Comparison of ENCODE assay signal across 14 cellular contexts in the genomic region with DNA sequence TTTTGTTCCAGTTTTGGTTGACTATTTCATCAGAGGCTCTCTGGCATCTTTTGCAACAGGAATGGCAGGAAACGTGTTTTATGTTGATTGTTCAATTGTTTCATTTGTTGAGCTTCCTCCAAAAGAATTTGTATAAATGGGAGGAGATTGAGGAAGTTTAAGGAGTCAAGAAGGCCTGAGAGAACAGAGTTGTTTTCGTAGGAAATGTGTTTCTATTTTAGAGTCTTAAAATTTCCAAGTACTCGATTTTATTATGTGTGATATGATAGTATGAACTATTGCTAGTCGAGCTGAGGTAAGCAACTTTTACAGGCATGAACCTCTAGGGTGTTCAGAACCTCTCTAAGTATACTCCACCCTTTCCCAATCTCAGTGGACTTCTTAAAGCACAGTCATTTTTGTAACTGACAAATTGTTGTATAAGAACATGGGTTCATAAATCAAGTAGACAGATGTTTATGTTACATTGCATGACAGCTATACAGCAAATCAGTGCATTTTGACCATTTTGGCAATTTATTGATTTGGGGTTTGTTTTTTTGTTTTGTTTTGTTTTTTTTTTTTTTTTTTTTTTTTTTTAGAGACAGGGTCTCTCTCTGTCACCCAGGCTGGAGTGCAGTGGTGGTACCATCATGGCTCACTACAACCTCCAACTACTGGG. TPM values are rescaled to one million over a fixed set of nuclear protein-coding genes. Genes with fewer than 3 reads are reported as not detected.
DNase-seq lines count a peak whose midpoint lies in the region; TF ChIP-seq lines count a peak whose summit lies in the region.
"Had no signal": no experiment of that assay in that cellular context is flagged by ENCODE, and none has a peak within 500 bp of the region (broad histone marks: within the 10 kb centered on the region; RNA-seq: fewer than 3 reads in every experiment).

No MANE protein-coding gene starts in this region.

- intact Hi-C loops in prostate gland (cut with DNase I) = no loop called here

- H2BK120ac ChIP-seq in mesenchymal stem cell (ENCODE audit: low read depth, low read length) (no peak overlapping the region), neuronal stem cell (ENCODE audit: low read depth, low read length) (no peak overlapping the region)

- H3K4me1 ChIP-seq in BLaER1 treated with 17β-estradiol and CSF1 and Interleukin-3, amounts not matched to agents 10 nM and 100 nM = peaks cover 0 to 38% (median 0%) of the 10 kb centered on the region in 10 experiments; a peak in 7 of 20 replicates
- H3K4me1 ChIP-seq in mesenchymal stem cell (ENCODE audit: control insufficient read depth, insufficient read depth, low read depth, low read length) (no peaks in the 10 kb centered on the region), osteoblast (ENCODE audit: insufficient read depth, low read length) (peaks cover 9% of the 10 kb centered on the region), neuronal stem cell (ENCODE audit: control insufficient read depth in 2 of 2, insufficient read depth in 1 of 2, low read depth in 1 of 2, low read length in 2 of 2) (no peaks in the 10 kb centered on the region), prostate gland (replicated peaks) (no peaks in the 10 kb centered on the region)
- H3K4me1 ChIP-seq: esophagus squamous epithelium had no signal

- H3K18ac ChIP-seq in mesenchymal stem cell (ENCODE audit: low read depth in 1 of 2, low read length in 2 of 2) (no peak overlapping the region), neuronal stem cell (ENCODE audit: low read length) (no peak overlapping the region)

- H3K79me1 ChIP-seq in mesenchymal stem cell (replicated peaks; ENCODE audit: low read length, poor library complexity, severe bottlenecking) = peaks cover 5% of the 10 kb centered on the region
- no peaks in the 10 kb centered on the region for H3K79me1 ChIP-seq in neuronal stem cell (ENCODE audit: low read depth, low read length)

- H3K23ac ChIP-seq in mesenchymal stem cell (ENCODE audit: low read length in 2 of 2) (no peak overlapping the region), neuronal stem cell (ENCODE audit: low read depth, low read length, poor library complexity) (no peak overlapping the region)

- no peak overlapping the region for H2AK5ac ChIP-seq in mesenchymal stem cell (ENCODE audit: low read length, severe bottlenecking)
- no peak overlapping the region for H2AK5ac ChIP-seq in neuronal stem cell (ENCODE audit: low read depth, low read length)

- no peaks in the 10 kb centered on the region for H3K27me3 ChIP-seq in BLaER1 treated with 17β-estradiol and CSF1 and Interleukin-3, amounts not matched to agents 10 nM and 100 nM
- H3K27me3 ChIP-seq in mesenchymal stem cell (ENCODE audit: control insufficient read depth in 1 of 2, insufficient read depth in 1 of 2, low read length in 2 of 2) = no peaks in the 10 kb centered on the region
- no peaks in the 10 kb centered on the region for H3K27me3 ChIP-seq in osteoblast (ENCODE audit: insufficient read depth, low read length)
- no peaks in the 10 kb centered on the region for H3K27me3 ChIP-seq in neuronal stem cell (ENCODE audit: control insufficient read depth in 3 of 3, insufficient read depth in 3 of 3, low read depth in 1 of 3, low read length in 3 of 3)
- H3K27me3 ChIP-seq in prostate gland (replicated peaks; ENCODE audit: insufficient read depth) = no peaks in the 10 kb centered on the region
- H3K27me3 ChIP-seq: esophagus squamous epithelium had no signal

- peaks cover 46 to 84% (median 60%) of the 10 kb centered on the region in 11 experiments for H3K36me3 ChIP-seq in BLaER1 treated with 17β-estradiol and CSF1 and Interleukin-3, amounts not matched to agents 10 nM and 100 nM
- peaks cover 3 to 36% of the 10 kb centered on the region in 2 experiments for H3K36me3 ChIP-seq in mesenchymal stem cell (ENCODE audit: control insufficient read depth in 1 of 2, insufficient read depth in 2 of 2, low read depth in 1 of 2, low read length in 2 of 2)
- peaks cover 7% of the 10 kb centered on the region for H3K36me3 ChIP-seq in osteoblast (ENCODE audit: insufficient read depth, low read length)
- peaks cover 0 to 32% of the 10 kb centered on the region in 2 donors for H3K36me3 ChIP-seq in neuronal stem cell (replicated peaks in 1 of 2; ENCODE audit: control insufficient read depth in 2 of 2, insufficient read depth in 2 of 2, low read length in 2 of 2)
- no peaks in the 10 kb centered on the region for H3K36me3 ChIP-seq in prostate gland

- TF ChIP-seq POLR2A in NB4 (IDR thresholded peaks at IDR 0.05; ENCODE audit: extremely low read depth, insufficient read length) (no peak), prostate gland (IDR thresholded peaks at IDR 0.05) (no peak)

- H3K4ac ChIP-seq in mesenchymal stem cell (ENCODE audit: low read depth in 1 of 2, low read length in 2 of 2) = no peak overlapping the region
- no peak overlapping the region for H3K4ac ChIP-seq in neuronal stem cell (ENCODE audit: low read length)

- DNase-seq in NB4 (ENCODE audit: low read depth) (peak; percentile 53), dermis microvascular lymphatic vessel endothelial cell (ENCODE audit: low read depth in 2 of 2) (peak; percentile 62 to 91), mesenchymal stem cell (no peak), osteoblast (ENCODE audit: insufficient read length, low spot score, missing footprints) (no peak), neuronal stem cell (ENCODE audit: low spot score) (no peak), prostate gland (ENCODE audit: low spot score) (no peak), HPDE6-E6E7 (ENCODE audit: extremely low spot score) (no peak)
- DNase-seq: CD4-positive, CD25-positive, alpha-beta regulatory T cell; esophagus squamous epithelium; HFFc6; NCI-H510A; posterior cingulate gyrus; RPMI8226 had no signal

- no peaks in the 10 kb centered on the region for H4K20me1 ChIP-seq in BLaER1 treated with 17β-estradiol and CSF1 and Interleukin-3, amounts not matched to agents 10 nM and 100 nM
- no peaks in the 10 kb centered on the region for H4K20me1 ChIP-seq in osteoblast (ENCODE audit: insufficient read depth, low read length)

- H2BK12ac ChIP-seq in mesenchymal stem cell (ENCODE audit: low read length in 2 of 2) (no peak overlapping the region), neuronal stem cell (ENCODE audit: low read length) (no peak overlapping the region)

- H2BK5ac ChIP-seq in mesenchymal stem cell (ENCODE audit: low read depth, low read length, poor library complexity, severe bottlenecking) (no peak overlapping the region), neuronal stem cell (ENCODE audit: low read length) (no peak overlapping the region)

- peaks cover 51% of the 10 kb centered on the region for H3K79me2 ChIP-seq in osteoblast (ENCODE audit: insufficient read depth, low read length)

- H3K14ac ChIP-seq in mesenchymal stem cell (ENCODE audit: low read length in 2 of 2) (no peak overlapping the region), neuronal stem cell (ENCODE audit: low read length) (no peak overlapping the region)

- no peak overlapping the region for H4K8ac ChIP-seq in mesenchymal stem cell (ENCODE audit: low read length)
- no peak overlapping the region for H4K8ac ChIP-seq in neuronal stem cell (ENCODE audit: low read depth, low read length)

- H3K9ac ChIP-seq in BLaER1 treated with 17β-estradiol and CSF1 and Interleukin-3, amounts not matched to agents 10 nM and 100 nM = peak overlapping the region in 3 of 11 experiments; percentile 37 to 56 (median 39); a peak in 4 of 22 replicates
- peak overlapping the region; percentile 20 for H3K9ac ChIP-seq in mesenchymal stem cell (ENCODE audit: low read length)
- H3K9ac ChIP-seq in neuronal stem cell (ENCODE audit: low read depth, low read length, poor library complexity) = no peak overlapping the region

- H3K9me3 ChIP-seq in BLaER1 treated with 17β-estradiol and CSF1 and Interleukin-3, amounts not matched to agents 10 nM and 100 nM (replicated peaks in 1 of 11) = peaks cover 46 to 62% (median 54%) of the 10 kb centered on the region in 11 experiments
- H3K9me3 ChIP-seq in mesenchymal stem cell (ENCODE audit: control insufficient read depth, low read length) (no peaks in the 10 kb centered on the region), osteoblast (ENCODE audit: low read depth, low read length) (no peaks in the 10 kb centered on the region), neuronal stem cell (replicated peaks in 1 of 2; ENCODE audit: control insufficient read depth in 2 of 2, insufficient read depth in 1 of 2, low read depth in 1 of 2, low read length in 2 of 2) (peaks cover 0 to 11% of the 10 kb centered on the region in 2 donors), prostate gland (no peaks in the 10 kb centered on the region)

- peak overlapping the region in 6 of 11 experiments; percentile 12 to 79 (median 62); a peak in 11 of 22 replicates for H3K27ac ChIP-seq in BLaER1 treated with 17β-estradiol and CSF1 and Interleukin-3, amounts not matched to agents 10 nM and 100 nM
- H3K27ac ChIP-seq in mesenchymal stem cell (ENCODE audit: low read length, poor library complexity, severe bottlenecking) = no peak overlapping the region
- H3K27ac ChIP-seq in osteoblast (ENCODE audit: low read depth, low read length) = no peak overlapping the region
- no peak overlapping the region for H3K27ac ChIP-seq in neuronal stem cell (replicated peaks; ENCODE audit: low read length)
- H3K27ac ChIP-seq in prostate gland = no peak overlapping the region

- H3K4me3 ChIP-seq in BLaER1 treated with 17β-estradiol and CSF1 and Interleukin-3, amounts not matched to agents 10 nM and 100 nM = peak overlapping the region in 1 of 10 experiments; percentile 20; a peak in 3 of 20 replicates
- H3K4me3 ChIP-seq in NB4 (ENCODE audit: low read depth, low read length) = no peak overlapping the region
- no peak overlapping the region for H3K4me3 ChIP-seq in mesenchymal stem cell (ENCODE audit: insufficient read depth in 1 of 2, low read depth in 1 of 2, low read length in 2 of 2)
- no peak overlapping the region for H3K4me3 ChIP-seq in osteoblast (ENCODE audit: insufficient read depth, low read length)
- H3K4me3 ChIP-seq in neuronal stem cell (ENCODE audit: low read length in 2 of 2) = no peak overlapping the region
- no peak overlapping the region for H3K4me3 ChIP-seq in prostate gland
- H3K4me3 ChIP-seq: esophagus squamous epithelium had no signal

- H2BK15ac ChIP-seq in mesenchymal stem cell (ENCODE audit: low read depth, poor library complexity, severe bottlenecking) (no peak overlapping the region), neuronal stem cell (ENCODE audit: low read length) (no peak overlapping the region)

- H4K91ac ChIP-seq in mesenchymal stem cell (ENCODE audit: low read length) (no peak overlapping the region), neuronal stem cell (ENCODE audit: low read depth, low read length, poor library complexity) (no peak overlapping the region)

- no peak overlapping the region for H2AFZ ChIP-seq in mesenchymal stem cell (ENCODE audit: low read depth, low read length)
- H2AFZ ChIP-seq in osteoblast (ENCODE audit: low read length) = no peak overlapping the region
- H2AFZ ChIP-seq in neuronal stem cell (ENCODE audit: low read length) = no peak overlapping the region

- WGBS in mesenchymal stem cell = 94% methylated on average over 3 of the region's 4 CpGs
- WGBS in neuronal stem cell (ENCODE audit: extremely low coverage in 2 of 2, insufficient read length in 2 of 2, insufficient replicate concordance in 1 of 2), 2 donors = no CpG with 5 or more reads among the region's 4 CpGs
- 68% methylated on average over 4 of the region's 4 CpGs for WGBS in prostate gland

- TF ChIP-seq CTCF in NB4 (IDR thresholded peaks at IDR 0.05; ENCODE audit: low read depth, low read length) = no peak
- no peak for TF ChIP-seq CTCF in osteoblast (IDR thresholded peaks at IDR 0.05; ENCODE audit: extremely low read depth, low read depth, low read length)
- no peak for TF ChIP-seq CTCF in prostate gland (IDR thresholded peaks at IDR 0.05)

- peak overlapping the region in 6 of 11 experiments; percentile 14 to 76 (median 43); a peak in 10 of 22 replicates for H3K4me2 ChIP-seq in BLaER1 treated with 17β-estradiol and CSF1 and Interleukin-3, amounts not matched to agents 10 nM and 100 nM
- H3K4me2 ChIP-seq in mesenchymal stem cell (ENCODE audit: low read length, poor library complexity, severe bottlenecking) = no peak overlapping the region
- no peak overlapping the region for H3K4me2 ChIP-seq in osteoblast (ENCODE audit: insufficient read depth, low read length)
- no peak overlapping the region for H3K4me2 ChIP-seq in neuronal stem cell (ENCODE audit: insufficient read depth, low read length, poor library complexity, severe bottlenecking)

RNA-seq across cellular contexts. Expression of a gene that starts 47.4 kb away (rescaled TPM):
- 22.0 and 27.8 TPM in 2 replicates for total RNA-seq in dermis microvascular lymphatic vessel endothelial cell
- polyA plus RNA-seq in mesenchymal stem cell (2013, experiment 1 of 2) = 13.8 TPM
- 13.5 TPM for polyA plus RNA-seq in mesenchymal stem cell (2013, experiment 2 of 2)
- total RNA-seq in osteoblast = 34.7 and 36.8 TPM in 2 replicates
- 11.2 TPM for polyA plus RNA-seq in neuronal stem cell (2013, experiment 1 of 2)
- 11.2 TPM for polyA plus RNA-seq in neuronal stem cell (2013, experiment 2 of 2)
- total RNA-seq in prostate gland = 10 to 100 TPM; 28.4 to 33.6 TPM

RNA-seq across cellular contexts. Expression of a gene that starts 47.7 kb away (rescaled TPM):
- 20.0 and 43.1 TPM in 2 replicates for total RNA-seq in dermis microvascular lymphatic vessel endothelial cell
- 33.2 TPM for polyA plus RNA-seq in mesenchymal stem cell (2013, experiment 1 of 2)
- polyA plus RNA-seq in mesenchymal stem cell (2013, experiment 2 of 2) = 34.9 TPM
- 50.3 and 58.6 TPM in 2 replicates for total RNA-seq in osteoblast
- polyA plus RNA-seq in neuronal stem cell (2013, experiment 1 of 2) = 23.2 TPM
- polyA plus RNA-seq in neuronal stem cell (2013, experiment 2 of 2) = 22.3 TPM
- 10 to 100 TPM; 32.3 to 35.5 TPM for total RNA-seq in prostate gland

RNA-seq across cellular contexts. Expression of a gene that starts 52.2 kb away (rescaled TPM):
- total RNA-seq in dermis microvascular lymphatic vessel endothelial cell (0.38 and 0.51 TPM in 2 replicates), osteoblast (0.59 and 0.72 TPM in 2 replicates), prostate gland (1 to 10 TPM; 1.9 to 2.7 TPM)
- polyA plus RNA-seq in mesenchymal stem cell (2013, experiment 1 of 2) = 0.07 TPM
- 0.08 TPM for polyA plus RNA-seq in mesenchymal stem cell (2013, experiment 2 of 2)
- 0.21 TPM for polyA plus RNA-seq in neuronal stem cell (2013, experiment 1 of 2)
- 0.10 TPM for polyA plus RNA-seq in neuronal stem cell (2013, experiment 2 of 2)

Comparison
In these comparisons a context has a peak if more than half of its experiments do, and no peak if none do; other contexts are left out.
1. H3K27ac ChIP-seq: peak in BLaER1 treated with 17β-estradiol and CSF1 and Interleukin-3, amounts not matched to agents 10 nM and 100 nM (6 of 11); none in mesenchymal stem cell (single experiment), osteoblast (single experiment), neuronal stem cell (single experiment) and prostate gland (0 of 2).
2. H3K4me2 ChIP-seq: peak in BLaER1 treated with 17β-estradiol and CSF1 and Interleukin-3, amounts not matched to agents 10 nM and 100 nM (6 of 11); none in mesenchymal stem cell (single experiment), osteoblast (single experiment) and neuronal stem cell (single experiment).
3. DNase-seq: peak in NB4 (single experiment) and dermis microvascular lymphatic vessel endothelial cell (2 of 2); none in mesenchymal stem cell (single experiment), osteoblast (single experiment), neuronal stem cell (single experiment), prostate gland (single experiment) and HPDE6-E6E7 (single experiment).